Comparison of ENCODE assay signal across 15 cellular contexts in genomic region chr1:70948618-70949017, GRCh38.
A peak's percentile ranks its signal among the peaks of the same experiment; 100 is the strongest.
DNase-seq lines count a peak whose midpoint lies in the region; ATAC-seq and TF ChIP-seq lines count a peak whose summit lies in the region.
"Had no signal": no experiment of that assay in that cellular context is flagged by ENCODE, and none has a peak within 500 bp of the region (broad histone marks: within the 10 kb centered on the region; RNA-seq: fewer than 3 reads in every experiment).

No MANE protein-coding gene starts in this region.

- H3K4me3 ChIP-seq in adipocyte (ENCODE audit: low read length) = peak overlapping the region; percentile 73
- H3K4me3 ChIP-seq: BLaER1 treated with 17β-estradiol and CSF1 and Interleukin-3, amounts not matched to agents 10 nM and 100 nM; GM12878 had no signal

- DNase-seq in GF-D8 (lab: John Stamatoyannopoulos, UW) = peak; percentile 67
- DNase-seq in NOMO-1 (lab: John Stamatoyannopoulos, UW; ENCODE audit: unreplicated experiment in 2 of 2) = peak; percentile 10 to 56
- DNase-seq in adipocyte (ENCODE audit: low read depth) = peak; percentile 17
- no peak for DNase-seq in omental fat pad (ENCODE audit: low spot score)
- no peak for DNase-seq in putamen (ENCODE audit: low spot score)
- DNase-seq in NCI-H345 treated with DMSO at 0.1 percent for 48 hours (lab: John Stamatoyannopoulos, UW; ENCODE audit: unreplicated experiment) = no peak
- DNase-seq: DND-41, NCI-H1930, NCI-H2171 treated with DMSO at 0.1 percent for 48 hours, NCI-H510A, NCI-H82, SHP77 treated with DMSO at 0.1 percent for 48 hours had no signal

- peak overlapping the region; percentile 82 for H3K9ac ChIP-seq in adipocyte (ENCODE audit: low read length)
- H3K9ac ChIP-seq: BLaER1 treated with 17β-estradiol and CSF1 and Interleukin-3, amounts not matched to agents 10 nM and 100 nM had no signal

- H3K4me1 ChIP-seq in adipocyte (ENCODE audit: control insufficient read depth, insufficient read depth, low read length) = peaks cover 38% of the 10 kb centered on the region
- H3K4me1 ChIP-seq: BLaER1 treated with 17β-estradiol and CSF1 and Interleukin-3, amounts not matched to agents 10 nM and 100 nM had no signal

- H3K27me3 ChIP-seq in adipocyte (replicated peaks; ENCODE audit: control insufficient read depth, insufficient read depth, low read length) = no peaks in the 10 kb centered on the region
- H3K27me3 ChIP-seq: BLaER1 treated with 17β-estradiol and CSF1 and Interleukin-3, amounts not matched to agents 10 nM and 100 nM had no signal

- peak; percentile 74 for ATAC-seq in omental fat pad (ENCODE audit: low FRiP score)
- ATAC-seq in GM19328 (IDR thresholded peaks at IDR 0.05; ENCODE audit: unreplicated experiment) = no peak
- ATAC-seq: GM12878 had no signal

- no peaks in the 10 kb centered on the region for H3K36me3 ChIP-seq in adipocyte (ENCODE audit: control insufficient read depth, insufficient read depth, low read length, severe bottlenecking)
- H3K36me3 ChIP-seq: BLaER1 treated with 17β-estradiol and CSF1 and Interleukin-3, amounts not matched to agents 10 nM and 100 nM had no signal

- no peak for TF ChIP-seq CTCF in omental fat pad (IDR thresholded peaks at IDR 0.05)

- no peaks in the 10 kb centered on the region for H3K9me3 ChIP-seq in adipocyte (ENCODE audit: control insufficient read depth, low read length)

Comparison
In these comparisons a context has a peak if more than half of its experiments do, and no peak if none do; other contexts are left out.
1. DNase-seq: peak in GF-D8 (single experiment), NOMO-1 (2 of 2) and adipocyte (single experiment); none in omental fat pad (single experiment), putamen (single experiment) and NCI-H345 treated with DMSO at 0.1 percent for 48 hours (single experiment).